Comparison of ENCODE assay signal across 8 cellular contexts in genomic region chr1:61082336-61083013, GRCh38. TPM values are rescaled to one million over a fixed set of nuclear protein-coding genes. Genes with fewer than 3 reads are reported as not detected.
DNase-seq lines count a peak whose midpoint lies in the region; ATAC-seq, FAIRE-seq and TF ChIP-seq lines count a peak whose summit lies in the region.

TSS of gene NFIA (plus strand) at chr1:61082561.

- H3K27me3 Mint-ChIP-seq in natural killer cell (ENCODE audit: low read depth in 2 of 2): peaks cover 20% of the 10 kb centered on the region in 2 donors

- peak within 1 kb of the TSS; percentile 74 for H3K4me3 ChIP-seq in H7 (ENCODE audit: insufficient read depth, low read depth, low read length)
- H3K4me3 ChIP-seq in OCI-LY7 (ENCODE audit: low read depth, low read length, poor library complexity, severe bottlenecking): peak within 1 kb of the TSS; percentile 83
- H3K4me3 ChIP-seq in fibroblast of villous mesenchyme (ENCODE audit: low read depth, low read length): peak within 1 kb of the TSS; percentile 80

- peak; percentile 10 to 32 (median 22) for ATAC-seq in natural killer cell

- H3K9me3 ChIP-seq in OCI-LY7 (ENCODE audit: low read length): no peaks in the 10 kb centered on the region

- H2AFZ ChIP-seq in OCI-LY7 (ENCODE audit: low read length): peak within 1 kb of the TSS; percentile 76

- peaks cover 38 to 52% of the 10 kb centered on the region in 2 donors for H3K4me1 Mint-ChIP-seq in natural killer cell

- peak within 1 kb of the TSS; percentile 98 for H3K4me2 ChIP-seq in OCI-LY7 (ENCODE audit: low read length)

- H3K27ac Mint-ChIP-seq in natural killer cell: peak within 1 kb of the TSS in 1 of 2 donors; percentile 74

- peaks cover 42% of the 10 kb centered on the region for H3K4me1 ChIP-seq in OCI-LY7 (ENCODE audit: insufficient read depth, low read length, poor library complexity, severe bottlenecking)

- no peaks in the 10 kb centered on the region for H3K9me3 Mint-ChIP-seq in natural killer cell

- intact Hi-C loops in OCI-LY7 (cut with micrococcal nuclease; ENCODE audit: unreplicated experiment) (loop anchor here (10.0 kb wide), 1 partner anchor 1602 kb away; the partner anchor contains the start of gene DOCK7), natural killer cell (cut with micrococcal nuclease) (no loop called here)

- H3K36me3 ChIP-seq in H7 (replicated peaks; ENCODE audit: control insufficient read depth, insufficient read depth, low read length) (no peaks in the 10 kb centered on the region), OCI-LY7 (ENCODE audit: insufficient read depth, low read length) (no peaks in the 10 kb centered on the region)

- TF ChIP-seq CTCF in OCI-LY7 (conservative IDR thresholded peaks at IDR 0.05; ENCODE audit: low read length): no peak
- no peak for TF ChIP-seq CTCF in fibroblast of villous mesenchyme (IDR thresholded peaks at IDR 0.05; ENCODE audit: insufficient read depth, low read depth, low read length)
- TF ChIP-seq CTCF in natural killer cell (IDR thresholded peaks at IDR 0.05): no peak

- peaks cover 21% of the 10 kb centered on the region; the same call in 1 of the 2 replicates for H4K20me1 ChIP-seq in OCI-LY7 (ENCODE audit: insufficient read depth, low read length)

- DNase-seq in 8988T: peak; percentile 67
- peak; percentile 64 for DNase-seq in H7
- DNase-seq in OCI-LY7 (ENCODE audit: low spot score): peak; percentile 50
- peak; percentile 38 for DNase-seq in activated naive CD4-positive, alpha-beta T cell treated with Interleukin-2 at 50 U/mL for 16 hours
- DNase-seq in fibroblast of villous mesenchyme (ENCODE audit: low read depth): peak; percentile 78
- peak; percentile 20 for DNase-seq in natural killer cell
- peak; percentile 62 for DNase-seq in urothelium cell line (ENCODE audit: low spot score)
- DNase-seq in NK-92 (lab: John Stamatoyannopoulos, UW; ENCODE audit: unreplicated experiment): no peak

- no TSS peak for BruUV-seq in OCI-LY7 (replicated peaks; lab: Mats Ljungman, UMichigan)

- peaks cover 60% of the 10 kb centered on the region for H3K27me3 ChIP-seq in H7 (ENCODE audit: control insufficient read depth, insufficient read depth, low read length)

- no peaks in the 10 kb centered on the region; the same call in 1 of the 2 replicates for H3K79me2 ChIP-seq in OCI-LY7 (ENCODE audit: insufficient read depth, low read depth, low read length)

- FAIRE-seq in urothelium cell line (lab: Jason Lieb, UNC): no peak

- CTCF ChIA-PET in OCI-LY7 (lab: Charles Lee; ENCODE audit: unreplicated experiment): no interaction called here

- H3K36me3 Mint-ChIP-seq in natural killer cell: no peaks in the 10 kb centered on the region

- no peaks in the 10 kb centered on the region for H3K9me2 ChIP-seq in OCI-LY7 (ENCODE audit: insufficient read depth, low read length)

- peak within 1 kb of the TSS; percentile 25 for H3K27ac ChIP-seq in OCI-LY7 (ENCODE audit: low read depth, low read length, poor library complexity, severe bottlenecking)

- POLR2A ChIA-PET in OCI-LY7 (lab: Charles Lee): interaction anchor here (0.7 to 1.1 kb wide), 2 partner anchors 29 to 49 kb away, joined by 6 read pairs; no protein-coding TSS in a partner anchor

- H3K4me3 Mint-ChIP-seq in natural killer cell: peak within 1 kb of the TSS; percentile 88

RNA-seq across cellular contexts. Expression of gene NFIA, which starts in this region (rescaled TPM):
- total RNA-seq in H7 (2014; rRNA removed; shearing (Covaris generic)): 8.4 and 11.3 TPM in 2 replicates
- total RNA-seq in OCI-LY7 (2014; rRNA removed; shearing (Covaris generic)): 2.8 and 7.8 TPM in 2 replicates
- total RNA-seq in OCI-LY7 (2022) (16.4 and 18.8 TPM in 2 replicates), fibroblast of villous mesenchyme (4.8 and 10.4 TPM in 2 replicates), natural killer cell (1 to 10 TPM; 3.5 to 6.5 (median 3.6) TPM)
